1 cellular context compared by ENCODE assay signal in genomic region chr15:85794598-85795319, GRCh38.
TF ChIP-seq lines count a peak whose summit lies in the region.

A gene with protein sequence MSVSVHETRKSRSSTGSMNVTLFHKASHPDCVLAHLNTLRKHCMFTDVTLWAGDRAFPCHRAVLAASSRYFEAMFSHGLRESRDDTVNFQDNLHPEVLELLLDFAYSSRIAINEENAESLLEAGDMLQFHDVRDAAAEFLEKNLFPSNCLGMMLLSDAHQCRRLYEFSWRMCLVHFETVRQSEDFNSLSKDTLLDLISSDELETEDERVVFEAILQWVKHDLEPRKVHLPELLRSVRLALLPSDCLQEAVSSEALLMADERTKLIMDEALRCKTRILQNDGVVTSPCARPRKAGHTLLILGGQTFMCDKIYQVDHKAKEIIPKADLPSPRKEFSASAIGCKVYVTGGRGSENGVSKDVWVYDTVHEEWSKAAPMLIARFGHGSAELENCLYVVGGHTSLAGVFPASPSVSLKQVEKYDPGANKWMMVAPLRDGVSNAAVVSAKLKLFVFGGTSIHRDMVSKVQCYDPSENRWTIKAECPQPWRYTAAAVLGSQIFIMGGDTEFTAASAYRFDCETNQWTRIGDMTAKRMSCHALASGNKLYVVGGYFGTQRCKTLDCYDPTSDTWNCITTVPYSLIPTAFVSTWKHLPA (minus strand): TSS chr15:85794925. CDS start chr15:85769810, 25,115 bp downstream.

TF ChIP-seq in GM12878, 131 proteins besides CTCF, POLR2A, EP300 and RAD21 (continued from another document):
- TF ChIP-seq E2F8 (IDR thresholded peaks at IDR 0.05; ENCODE audit: low read depth, partially characterized antibody) (no peak), PKNOX1 (IDR thresholded peaks at IDR 0.05) (peak; percentile 98), EGR1 (IDR thresholded peaks at IDR 0.05; ENCODE audit: borderline replicate concordance in 1 of 2, low read depth in 2 of 2, low read length in 2 of 2) (peak in 1 of 2 experiments; percentile 53; a peak in 1 of 3 replicates), NFIC (IDR thresholded peaks at IDR 0.05; ENCODE audit: low read depth, low read length) (no peak), RBBP5 (conservative IDR thresholded peaks at IDR 0.05) (no peak)
